17 cellular contexts compared by ENCODE assay signal in genomic region chrX:119252716-119253115, GRCh38. TPM values are rescaled to one million over a fixed set of nuclear protein-coding genes. Genes with fewer than 3 reads are reported as not detected.
DNase-seq lines count a peak whose midpoint lies in the region; ATAC-seq lines count a peak whose summit lies in the region.
"Had no signal": no experiment of that assay in that cellular context is flagged by ENCODE, and none has a peak within 500 bp of the region (broad histone marks: within the 10 kb centered on the region; RNA-seq: fewer than 3 reads in every experiment).

No MANE protein-coding gene starts in this region.

- no peak overlapping the region for H3K23ac ChIP-seq in mesenchymal stem cell (ENCODE audit: low read length in 2 of 2)

- H2BK5ac ChIP-seq in mesenchymal stem cell (ENCODE audit: low read depth, low read length, poor library complexity, severe bottlenecking) = no peak overlapping the region

- H3K4me1 ChIP-seq in GM23248 (ENCODE audit: insufficient read depth) (peaks cover 10% of the 10 kb centered on the region), mesenchymal stem cell (ENCODE audit: control insufficient read depth, insufficient read depth, low read depth, low read length) (no peaks in the 10 kb centered on the region)

- H3K27ac Mint-ChIP-seq in activated CD8-positive, alpha-beta T cell treated with anti-CD3 and anti-CD28 coated beads, Interleukin-2, amount 10 ng/mL, durations not matched to agents 7 days and 5 days = no peak overlapping the region

- no peaks in the 10 kb centered on the region for H4K20me1 ChIP-seq in GM23248 (ENCODE audit: insufficient read depth)

- H3K9ac ChIP-seq in GM23248 (no peak overlapping the region), mesenchymal stem cell (ENCODE audit: low read length) (peak overlapping the region; percentile 40)

- H3K4me2 ChIP-seq in GM23248 (ENCODE audit: unreplicated experiment) (no peak overlapping the region), mesenchymal stem cell (ENCODE audit: low read length, poor library complexity, severe bottlenecking) (no peak overlapping the region)

- no peak overlapping the region for H3K18ac ChIP-seq in mesenchymal stem cell (ENCODE audit: low read depth in 1 of 2, low read length in 2 of 2)

- POLR2A ChIA-PET in activated CD8-positive, alpha-beta T cell treated with anti-CD3 and anti-CD28 coated beads, Interleukin-2, amount 10 ng/mL, durations not matched to agents 7 days and 5 days (lab: Charles Lee) = no interaction called here

- DNase-seq in GM23248 (peak; percentile 27), NCI-H526 treated with DMSO at 0.1 percent for 48 hours (lab: John Stamatoyannopoulos, UW) (peak; percentile 84), mesenchymal stem cell (no peak), UCSD-AML1 (lab: John Stamatoyannopoulos, UW; ENCODE audit: unreplicated experiment) (no peak)
- no peak for DNase-seq in activated CD8-positive, alpha-beta T cell treated with anti-CD3 and anti-CD28 coated beads, Interleukin-2, amount 10 ng/mL, durations not matched to agents 7 days and 5 days
- no peak for DNase-seq in activated CD4-positive, alpha-beta T cell treated with anti-CD3 and anti-CD28 coated beads, Interleukin-2, amount 50 U/mL, for 4 hours
- DNase-seq in activated CD8-positive, alpha-beta memory T cell treated with anti-CD3 and anti-CD28 coated beads, Interleukin-2, amount 50 U/mL, for 48 hours = no peak
- DNase-seq: C1 segment of cervical spinal cord; Calu3; CD4-positive, alpha-beta memory T cell; COR-L47; DMS153; DND-41; EL; GDM1; H7; HCEC 1CT had no signal

- H3K27me3 Mint-ChIP-seq in activated CD8-positive, alpha-beta T cell treated with anti-CD3 and anti-CD28 coated beads, Interleukin-2, amount 10 ng/mL, durations not matched to agents 7 days and 5 days (ENCODE audit: low read depth) = peaks cover 2% of the 10 kb centered on the region

- H3K27me3 ChIP-seq in GM23248 (replicated peaks; ENCODE audit: insufficient read depth) (no peaks in the 10 kb centered on the region), mesenchymal stem cell (ENCODE audit: control insufficient read depth in 1 of 2, insufficient read depth in 1 of 2, low read length in 2 of 2) (peaks cover 0 to 6% of the 10 kb centered on the region in 2 experiments)

- H4K8ac ChIP-seq in mesenchymal stem cell (ENCODE audit: low read length) = no peak overlapping the region

- no peak overlapping the region for H4K91ac ChIP-seq in mesenchymal stem cell (ENCODE audit: low read length)

- H3K4me3 ChIP-seq in GM23248 (no peak overlapping the region), mesenchymal stem cell (ENCODE audit: insufficient read depth in 1 of 2, low read depth in 1 of 2, low read length in 2 of 2) (no peak overlapping the region)

- H3K4me3 Mint-ChIP-seq in activated CD8-positive, alpha-beta T cell treated with anti-CD3 and anti-CD28 coated beads, Interleukin-2, amount 10 ng/mL, durations not matched to agents 7 days and 5 days = no peak overlapping the region
- H3K4me3 Mint-ChIP-seq: CD4-positive, alpha-beta memory T cell had no signal

- H2AK5ac ChIP-seq in mesenchymal stem cell (ENCODE audit: low read length, severe bottlenecking) = no peak overlapping the region

- 0 out of 2 replicates have a peak, but pooled peaks cover 4% of the 10 kb centered on the region for H3F3A ChIP-seq in GM23248 (ENCODE audit: insufficient read depth)

- peak overlapping the region; percentile 38; the same call in 1 of the 2 replicates for H2AFZ ChIP-seq in GM23248
- no peak overlapping the region for H2AFZ ChIP-seq in mesenchymal stem cell (ENCODE audit: low read depth, low read length)

- H2BK120ac ChIP-seq in mesenchymal stem cell (ENCODE audit: low read depth, low read length) = no peak overlapping the region

- H3K27ac ChIP-seq in GM23248 = no peak overlapping the region
- no peak overlapping the region for H3K27ac ChIP-seq in mesenchymal stem cell (ENCODE audit: low read length, poor library complexity, severe bottlenecking)

- H2BK15ac ChIP-seq in mesenchymal stem cell (ENCODE audit: low read depth, poor library complexity, severe bottlenecking) = no peak overlapping the region

- in situ Hi-C loops in GM23248 (cut with MboI) = no loop called here

- no peaks in the 10 kb centered on the region for H3K79me1 ChIP-seq in mesenchymal stem cell (replicated peaks; ENCODE audit: low read length, poor library complexity, severe bottlenecking)

- WGBS in GM23248 (ENCODE audit: low coverage in 1 of 2, low lambda C conversion rate in 2 of 2, missing lambda C conversion rate in 2 of 2), 2 experiments = 0 to 7% methylated on average over 2 of the region's 2 CpGs
- 100% methylated on average over 2 of the region's 2 CpGs for WGBS in mesenchymal stem cell

- ATAC-seq in activated CD8-positive, alpha-beta T cell treated with anti-CD3 and anti-CD28 coated beads, Interleukin-2, amount 10 ng/mL, durations not matched to agents 7 days and 5 days = no peak

- no peak overlapping the region for H2BK12ac ChIP-seq in mesenchymal stem cell (ENCODE audit: low read length in 2 of 2)

- H3K9me3 Mint-ChIP-seq in activated CD8-positive, alpha-beta T cell treated with anti-CD3 and anti-CD28 coated beads, Interleukin-2, amount 10 ng/mL, durations not matched to agents 7 days and 5 days (ENCODE audit: insufficient read depth) = no peaks in the 10 kb centered on the region
- H3K9me3 Mint-ChIP-seq: CD4-positive, alpha-beta memory T cell had no signal

- peaks cover 2% of the 10 kb centered on the region for H3K36me3 Mint-ChIP-seq in activated CD8-positive, alpha-beta T cell treated with anti-CD3 and anti-CD28 coated beads, Interleukin-2, amount 10 ng/mL, durations not matched to agents 7 days and 5 days (ENCODE audit: low read depth)

- H3K4ac ChIP-seq in mesenchymal stem cell (ENCODE audit: low read depth in 1 of 2, low read length in 2 of 2) = no peak overlapping the region

- CTCF ChIA-PET in activated CD8-positive, alpha-beta T cell treated with anti-CD3 and anti-CD28 coated beads, Interleukin-2, amount 10 ng/mL, durations not matched to agents 7 days and 5 days (lab: Charles Lee) = no interaction called here

- peaks cover 3% of the 10 kb centered on the region for H3K4me1 Mint-ChIP-seq in activated CD8-positive, alpha-beta T cell treated with anti-CD3 and anti-CD28 coated beads, Interleukin-2, amount 10 ng/mL, durations not matched to agents 7 days and 5 days (ENCODE audit: low read depth)
- H3K4me1 Mint-ChIP-seq: CD4-positive, alpha-beta memory T cell had no signal

- H3K9me2 ChIP-seq in GM23248 (ENCODE audit: insufficient read depth) = no peaks in the 10 kb centered on the region

- no peaks in the 10 kb centered on the region for H3K9me3 ChIP-seq in GM23248 (ENCODE audit: low read depth)
- H3K9me3 ChIP-seq in mesenchymal stem cell (ENCODE audit: control insufficient read depth, low read length) = no peaks in the 10 kb centered on the region

- H3K14ac ChIP-seq in mesenchymal stem cell (ENCODE audit: low read length in 2 of 2) = no peak overlapping the region

- H3K36me3 ChIP-seq in GM23248 (ENCODE audit: low read depth) (no peaks in the 10 kb centered on the region), mesenchymal stem cell (ENCODE audit: control insufficient read depth in 1 of 2, insufficient read depth in 2 of 2, low read depth in 1 of 2, low read length in 2 of 2) (peaks cover 0 to under 1% of the 10 kb centered on the region in 2 experiments)

- no peaks in the 10 kb centered on the region for H3K79me2 ChIP-seq in GM23248 (ENCODE audit: insufficient read depth)

RNA-seq across cellular contexts. Expression of gene PGRMC1, which starts 16.6 kb away (rescaled TPM):
- 238 and 245 TPM in 2 replicates for total RNA-seq in GM23248 (2014; rRNA removed; shearing (Covaris generic))
- 172 and 176 TPM in 2 replicates for polyA plus RNA-seq in GM23248 (2016; fragmentation: Nextera tagmentation; extraction: Ambion mirVana)
- 85.4 TPM for polyA plus RNA-seq in mesenchymal stem cell (2013, experiment 1 of 2)
- polyA plus RNA-seq in mesenchymal stem cell (2013, experiment 2 of 2) = 87.5 TPM
- total RNA-seq in activated CD8-positive, alpha-beta T cell treated with anti-CD3 and anti-CD28 coated beads, Interleukin-2, amount 10 ng/mL, durations not matched to agents 7 days and 5 days = 10 to 100 TPM; 28.7 to 30.3 TPM

Comparison
In these comparisons a context has a peak if more than half of its experiments do, and no peak if none do; other contexts are left out.
1. DNase-seq: peak in GM23248 (single experiment) and NCI-H526 treated with DMSO at 0.1 percent for 48 hours (single experiment); none in mesenchymal stem cell (single experiment), activated CD8-positive, alpha-beta T cell treated with anti-CD3 and anti-CD28 coated beads, Interleukin-2, amount 10 ng/mL, durations not matched to agents 7 days and 5 days (single experiment), activated CD4-positive, alpha-beta T cell treated with anti-CD3 and anti-CD28 coated beads, Interleukin-2, amount 50 U/mL, for 4 hours (0 of 2), activated CD8-positive, alpha-beta memory T cell treated with anti-CD3 and anti-CD28 coated beads, Interleukin-2, amount 50 U/mL, for 48 hours (single experiment) and UCSD-AML1 (single experiment).